In genomic region chr7:78169992-78170391, GRCh38 we compare ENCODE assay signal across 20 cellular contexts.
DNase-seq lines count a peak whose midpoint lies in the region; ATAC-seq lines count a peak whose summit lies in the region.
"Had no signal": no experiment of that assay in that cellular context is flagged by ENCODE, and none has a peak within 500 bp of the region (broad histone marks: within the 10 kb centered on the region; RNA-seq: fewer than 3 reads in every experiment).

No MANE protein-coding gene starts in this region.

- H3K27ac Mint-ChIP-seq in T-cell: no peak overlapping the region
- H3K27ac Mint-ChIP-seq: CD4-positive, CD25-positive, alpha-beta regulatory T cell; CD8-positive, alpha-beta memory T cell; GM23338 had no signal

- H3K36me3 Mint-ChIP-seq in T-cell: no peaks in the 10 kb centered on the region
- H3K36me3 Mint-ChIP-seq: CD4-positive, CD25-positive, alpha-beta regulatory T cell; CD8-positive, alpha-beta memory T cell had no signal

- H3K27me3 Mint-ChIP-seq in T-cell: peaks cover 1 to 6% of the 10 kb centered on the region in 2 donors

- POLR2A ChIA-PET in T-cell (lab: Charles Lee): no interaction called here

- no peaks in the 10 kb centered on the region for H3K4me1 Mint-ChIP-seq in T-cell
- H3K4me1 Mint-ChIP-seq: CD4-positive, CD25-positive, alpha-beta regulatory T cell; CD8-positive, alpha-beta memory T cell had no signal

- H3K4me3 Mint-ChIP-seq in T-cell: no peak overlapping the region
- H3K4me3 Mint-ChIP-seq: CD4-positive, CD25-positive, alpha-beta regulatory T cell; CD8-positive, alpha-beta memory T cell; GM23338 had no signal

- no peaks in the 10 kb centered on the region for H3K9me3 Mint-ChIP-seq in T-cell
- H3K9me3 Mint-ChIP-seq: GM23338 had no signal

- ATAC-seq in GM19452 (IDR thresholded peaks at IDR 0.05; ENCODE audit: unreplicated experiment) (peak; percentile 55), HG02588 (IDR thresholded peaks at IDR 0.05; ENCODE audit: unreplicated experiment) (peak; percentile 42), HG03175 (IDR thresholded peaks at IDR 0.05; ENCODE audit: unreplicated experiment) (peak; percentile 64), T-cell (replicated peaks in 1 of 4) (no peak)
- ATAC-seq: GM12878, GM23338 had no signal

- H3K27ac ChIP-seq in substantia nigra (ENCODE audit: low read depth, low read length, poor library complexity, severe bottlenecking): no peak overlapping the region

- CTCF ChIA-PET in T-cell (lab: Charles Lee): no interaction called here

- DNase-seq in T-cell (no peak), NAMALWA (ENCODE audit: low spot score) (no peak), activated gamma-delta T cell (lab: John Stamatoyannopoulos, UW) (no peak), substantia nigra (lab: John Stamatoyannopoulos, UW) (no peak)
- DNase-seq: ACHN; BE2C; C1 segment of cervical spinal cord; CD4-positive, CD25-positive, alpha-beta regulatory T cell; CD8-positive, alpha-beta memory T cell; COR-L47; DMS 273 treated with DMSO at 0.1 percent for 48 hours; DMS79 treated with DMSO at 0.1 percent for 48 hours; HCEC 1CT; Kasumi-1; KG1 had no signal

Comparison
In these comparisons a context has a peak if more than half of its experiments do, and no peak if none do; other contexts are left out.
1. ATAC-seq: peak in GM19452 (single experiment), HG02588 (single experiment) and HG03175 (single experiment); none in T-cell (0 of 4).